ENCODE assay signal across 8 cellular contexts in genomic region chr6:32175711-32176475, GRCh38.
A peak's percentile ranks its signal among the peaks of the same experiment; 100 is the strongest.
DNase-seq lines count a peak whose midpoint lies in the region; ATAC-seq, FAIRE-seq and TF ChIP-seq lines count a peak whose summit lies in the region.

AGPAT1 (minus strand) TSS chr6:32176084; CDS start chr6:32171496, 4,588 bp downstream.

- FAIRE-seq in A204.1 (lab: Jason Lieb, UNC) = peak; percentile 67

- ATAC-seq in GM18907 (IDR thresholded peaks at IDR 0.05; ENCODE audit: unreplicated experiment) = peak; percentile 47
- peak; percentile 29 for ATAC-seq in HG03469 (IDR thresholded peaks at IDR 0.05; ENCODE audit: unreplicated experiment)

- H3K4me3 ChIP-seq in choroid plexus epithelial cell (ENCODE audit: low read depth, low read length) = peak within 1 kb of the TSS; percentile 97

- peak; percentile 86 for DNase-seq in NCI-H526 treated with DMSO at 0.1 percent for 48 hours (lab: John Stamatoyannopoulos, UW)
- DNase-seq in activated CD4-positive, alpha-beta T cell treated with anti-CD3 and anti-CD28 coated beads for 48 hours = peak; percentile 98
- DNase-seq in choroid plexus epithelial cell (ENCODE audit: low read depth) = peak; percentile 99
- peak; percentile 95 for DNase-seq in kidney glomerular epithelial cell (lab: John Stamatoyannopoulos, UW)
- DNase-seq in stimulated activated CD4-positive, alpha-beta T cell treated with anti-CD3 and anti-CD28 coated beads, Interleukin-15, amount 100 ng/mL, for 24 hours = peak; percentile 98

- no peak for TF ChIP-seq CTCF in choroid plexus epithelial cell (conservative IDR thresholded peaks at IDR 0.05; ENCODE audit: low read depth, low read length)

Comparison
In these comparisons a context has a peak if more than half of its experiments do, and no peak if none do; other contexts are left out.
1. Peak in every context shown above with its lines: DNase-seq, ATAC-seq and H3K4me3 ChIP-seq.